Comparison of ENCODE assay signal across 2 cellular contexts in genomic region chr1:1222575-1223225, GRCh38.
TF ChIP-seq lines count a peak whose summit lies in the region.

No MANE protein-coding gene starts in this region.

TF ChIP-seq in HepG2, 621 proteins besides CTCF, POLR2A, EP300 and RAD21 (continues in another document):
- no peak for TF ChIP-seq MLLT10 (CRISPR knock-in tag; IDR thresholded peaks at IDR 0.05)
- no peak for TF ChIP-seq MEIS2 (CRISPR knock-in tag; IDR thresholded peaks at IDR 0.05)
- TF ChIP-seq FOXA3 (CRISPR knock-in tag; IDR thresholded peaks at IDR 0.05), result no peak
- no peak for TF ChIP-seq ZNF510 (CRISPR knock-in tag; IDR thresholded peaks at IDR 0.05; ENCODE audit: low read depth)
- TF ChIP-seq NCOA2 (CRISPR knock-in tag; IDR thresholded peaks at IDR 0.05), result no peak
- TF ChIP-seq DZIP1 (CRISPR knock-in tag; IDR thresholded peaks at IDR 0.05), result no peak
- TF ChIP-seq CBX5 (CRISPR knock-in tag; IDR thresholded peaks at IDR 0.05; ENCODE audit: borderline replicate concordance), result no peak
- TF ChIP-seq FOXC1 (CRISPR knock-in tag; IDR thresholded peaks at IDR 0.05; ENCODE audit: borderline replicate concordance), result no peak
- no peak for TF ChIP-seq HOXA9 (CRISPR knock-in tag; IDR thresholded peaks at IDR 0.05; ENCODE audit: borderline replicate concordance)
- TF ChIP-seq, protein P1, sequence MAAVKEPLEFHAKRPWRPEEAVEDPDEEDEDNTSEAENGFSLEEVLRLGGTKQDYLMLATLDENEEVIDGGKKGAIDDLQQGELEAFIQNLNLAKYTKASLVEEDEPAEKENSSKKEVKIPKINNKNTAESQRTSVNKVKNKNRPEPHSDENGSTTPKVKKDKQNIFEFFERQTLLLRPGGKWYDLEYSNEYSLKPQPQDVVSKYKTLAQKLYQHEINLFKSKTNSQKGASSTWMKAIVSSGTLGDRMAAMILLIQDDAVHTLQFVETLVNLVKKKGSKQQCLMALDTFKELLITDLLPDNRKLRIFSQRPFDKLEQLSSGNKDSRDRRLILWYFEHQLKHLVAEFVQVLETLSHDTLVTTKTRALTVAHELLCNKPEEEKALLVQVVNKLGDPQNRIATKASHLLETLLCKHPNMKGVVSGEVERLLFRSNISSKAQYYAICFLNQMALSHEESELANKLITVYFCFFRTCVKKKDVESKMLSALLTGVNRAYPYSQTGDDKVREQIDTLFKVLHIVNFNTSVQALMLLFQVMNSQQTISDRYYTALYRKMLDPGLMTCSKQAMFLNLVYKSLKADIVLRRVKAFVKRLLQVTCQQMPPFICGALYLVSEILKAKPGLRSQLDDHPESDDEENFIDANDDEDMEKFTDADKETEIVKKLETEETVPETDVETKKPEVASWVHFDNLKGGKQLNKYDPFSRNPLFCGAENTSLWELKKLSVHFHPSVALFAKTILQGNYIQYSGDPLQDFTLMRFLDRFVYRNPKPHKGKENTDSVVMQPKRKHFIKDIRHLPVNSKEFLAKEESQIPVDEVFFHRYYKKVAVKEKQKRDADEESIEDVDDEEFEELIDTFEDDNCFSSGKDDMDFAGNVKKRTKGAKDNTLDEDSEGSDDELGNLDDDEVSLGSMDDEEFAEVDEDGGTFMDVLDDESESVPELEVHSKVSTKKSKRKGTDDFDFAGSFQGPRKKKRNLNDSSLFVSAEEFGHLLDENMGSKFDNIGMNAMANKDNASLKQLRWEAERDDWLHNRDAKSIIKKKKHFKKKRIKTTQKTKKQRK (IDR thresholded peaks at IDR 0.05; ENCODE audit: low read length), result no peak
- TF ChIP-seq, protein P2, sequence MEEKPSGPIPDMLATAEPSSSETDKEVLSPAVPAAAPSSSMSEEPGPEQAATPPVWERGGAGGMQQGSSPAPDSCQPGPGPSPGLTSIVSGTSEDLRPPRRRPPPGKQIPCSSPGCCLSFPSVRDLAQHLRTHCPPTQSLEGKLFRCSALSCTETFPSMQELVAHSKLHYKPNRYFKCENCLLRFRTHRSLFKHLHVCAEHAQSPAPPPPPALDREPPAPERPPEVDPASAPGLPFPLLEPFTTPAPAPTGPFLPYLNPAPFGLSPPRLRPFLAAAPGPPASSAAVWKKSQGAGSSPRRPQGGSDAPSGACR (CRISPR knock-in tag; IDR thresholded peaks at IDR 0.05), result no peak
- TF ChIP-seq, protein P3, sequence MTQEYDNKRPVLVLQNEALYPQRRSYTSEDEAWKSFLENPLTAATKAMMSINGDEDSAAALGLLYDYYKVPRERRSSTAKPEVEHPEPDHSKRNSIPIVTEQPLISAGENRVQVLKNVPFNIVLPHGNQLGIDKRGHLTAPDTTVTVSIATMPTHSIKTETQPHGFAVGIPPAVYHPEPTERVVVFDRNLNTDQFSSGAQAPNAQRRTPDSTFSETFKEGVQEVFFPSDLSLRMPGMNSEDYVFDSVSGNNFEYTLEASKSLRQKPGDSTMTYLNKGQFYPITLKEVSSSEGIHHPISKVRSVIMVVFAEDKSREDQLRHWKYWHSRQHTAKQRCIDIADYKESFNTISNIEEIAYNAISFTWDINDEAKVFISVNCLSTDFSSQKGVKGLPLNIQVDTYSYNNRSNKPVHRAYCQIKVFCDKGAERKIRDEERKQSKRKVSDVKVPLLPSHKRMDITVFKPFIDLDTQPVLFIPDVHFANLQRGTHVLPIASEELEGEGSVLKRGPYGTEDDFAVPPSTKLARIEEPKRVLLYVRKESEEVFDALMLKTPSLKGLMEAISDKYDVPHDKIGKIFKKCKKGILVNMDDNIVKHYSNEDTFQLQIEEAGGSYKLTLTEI (CRISPR knock-in tag; conservative IDR thresholded peaks at IDR 0.05), result no peak
- 0 out of 2 replicates have a peak, but pooled peaks have one; percentile 19 for TF ChIP-seq LBX2 (CRISPR knock-in tag; IDR thresholded peaks at IDR 0.05; ENCODE audit: borderline replicate concordance)
- TF ChIP-seq SIX4 (CRISPR knock-in tag; IDR thresholded peaks at IDR 0.05), result no peak
- 0 out of 2 replicates have a peak, but pooled peaks have one; percentile 33 for TF ChIP-seq RBFOX2 (IDR thresholded peaks at IDR 0.05; ENCODE audit: low read depth, low read length)
- no peak for TF ChIP-seq JUNB (CRISPR knock-in tag; IDR thresholded peaks at IDR 0.05; ENCODE audit: borderline replicate concordance)
- no peak for TF ChIP-seq ZFP36L1 (CRISPR knock-in tag; IDR thresholded peaks at IDR 0.05)
- TF ChIP-seq, protein P4, sequence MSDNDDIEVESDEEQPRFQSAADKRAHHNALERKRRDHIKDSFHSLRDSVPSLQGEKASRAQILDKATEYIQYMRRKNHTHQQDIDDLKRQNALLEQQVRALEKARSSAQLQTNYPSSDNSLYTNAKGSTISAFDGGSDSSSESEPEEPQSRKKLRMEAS (IDR thresholded peaks at IDR 0.05), result no peak

TF ChIP-seq in WTC11, 78 proteins besides CTCF, POLR2A, EP300 and RAD21:
- TF ChIP-seq ATF3 (CRISPR knock-in tag; conservative IDR thresholded peaks at IDR 0.05), result no peak
- no peak for TF ChIP-seq TCF7 (CRISPR knock-in tag; IDR thresholded peaks at IDR 0.05; ENCODE audit: low read depth)
- TF ChIP-seq NR1H2 (CRISPR knock-in tag; IDR thresholded peaks at IDR 0.05), result no peak
- TF ChIP-seq, protein P5, sequence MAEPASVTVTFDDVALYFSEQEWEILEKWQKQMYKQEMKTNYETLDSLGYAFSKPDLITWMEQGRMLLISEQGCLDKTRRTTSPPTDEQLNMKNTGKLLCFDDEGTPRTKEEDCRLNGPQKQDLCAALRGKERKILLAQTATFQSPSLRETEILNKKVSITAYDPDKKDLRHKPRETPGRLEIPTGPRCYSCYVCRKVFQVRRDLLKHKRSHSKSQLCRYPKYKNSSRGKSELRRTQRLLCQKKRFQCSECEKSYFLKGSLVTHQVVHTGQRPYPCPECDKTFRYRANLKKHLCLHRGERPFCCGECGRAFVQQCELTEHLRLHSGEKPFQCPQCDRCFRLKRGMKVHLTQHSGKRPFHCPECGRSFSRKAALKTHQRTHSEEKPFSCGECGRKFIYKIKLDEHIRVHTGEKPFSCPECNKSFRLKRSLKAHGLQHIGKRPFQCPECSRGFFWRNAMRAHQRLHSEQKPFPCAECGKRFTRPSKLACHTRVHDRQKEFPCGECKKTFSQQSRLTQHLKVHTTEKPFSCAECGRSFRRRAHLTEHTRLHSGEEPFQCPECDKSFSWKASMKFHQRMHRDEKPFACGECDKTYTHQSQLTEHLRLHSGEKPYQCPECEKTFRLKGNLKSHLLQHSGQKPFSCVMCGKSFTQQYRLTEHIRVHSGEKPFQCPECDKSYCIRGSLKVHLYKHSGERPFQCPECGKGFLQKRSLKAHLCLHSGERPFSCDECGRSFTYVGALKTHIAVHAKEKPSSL (CRISPR knock-in tag; conservative IDR thresholded peaks at IDR 0.05), result no peak
